ENCODE assay signal across 16 cellular contexts in the genomic region with DNA sequence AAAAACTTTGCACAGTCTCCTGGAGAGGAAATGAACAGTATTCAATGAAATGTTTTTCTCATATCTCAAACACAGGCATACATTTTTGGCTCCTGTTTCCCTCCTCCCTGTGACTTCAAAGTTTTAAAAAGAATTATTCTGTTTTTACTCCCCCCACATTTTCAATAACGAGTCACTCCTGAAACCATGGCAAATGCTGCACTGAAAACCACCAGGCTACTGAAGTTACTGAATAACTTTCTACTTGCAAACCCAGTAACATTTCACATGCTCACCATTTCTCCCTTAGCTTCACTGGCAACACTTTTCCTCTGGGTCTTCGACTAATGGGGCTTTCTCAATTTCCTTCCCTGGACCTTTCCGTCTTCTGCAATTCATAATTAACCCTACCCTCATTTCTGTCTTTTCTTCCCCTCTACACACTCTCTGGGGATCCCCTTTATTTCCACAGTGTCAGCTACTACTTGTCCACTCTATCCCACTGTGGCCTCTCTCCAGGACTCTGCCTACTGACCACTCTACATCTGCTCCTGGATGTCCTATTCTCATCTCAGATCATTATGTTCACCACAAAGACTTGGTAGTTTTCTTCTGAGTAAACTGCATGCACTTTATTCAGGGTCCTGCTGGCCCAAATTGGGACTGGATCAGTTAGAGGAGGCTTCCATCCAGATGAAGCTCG.
A peak's percentile ranks its signal among the peaks of the same experiment; 100 is the strongest.
DNase-seq lines count a peak whose midpoint lies in the region; ATAC-seq and FAIRE-seq lines count a peak whose summit lies in the region.
"Had no signal": no experiment of that assay in that cellular context is flagged by ENCODE, and none has a peak within 500 bp of the region (broad histone marks: within the 10 kb centered on the region; RNA-seq: fewer than 3 reads in every experiment).

No MANE protein-coding gene starts in this region.

- peak overlapping the region; percentile 57 for H2BK15ac ChIP-seq in mesenchymal stem cell (ENCODE audit: low read depth, poor library complexity, severe bottlenecking)

- peak overlapping the region; percentile 95 for H2AK5ac ChIP-seq in mesenchymal stem cell (ENCODE audit: low read length, severe bottlenecking)

- no peaks in the 10 kb centered on the region for H3K9me3 ChIP-seq in mesenchymal stem cell (ENCODE audit: control insufficient read depth, low read length)

- DNase-seq in GM19239 (ENCODE audit: insufficient read length, low spot score) (peak; percentile 17), mesenchymal stem cell (peak; percentile 7), NCI-H524 treated with DMSO at 0.1 percent for 48 hours (lab: John Stamatoyannopoulos, UW) (no peak), NCI-H2171 treated with DMSO at 0.1 percent for 48 hours (lab: John Stamatoyannopoulos, UW) (no peak), CD1c-positive myeloid dendritic cell (ENCODE audit: extremely low spot score) (no peak)
- DNase-seq: activated CD4-positive, alpha-beta T cell treated with anti-CD3 and anti-CD28 coated beads, Interleukin-2, amount 10 ng/mL, durations not matched to agents 7 days and 5 days; CD8-positive, alpha-beta T cell; H7; Karpas-422; NCI-H1694; NCI-H82; spleen; substantia nigra; T-helper 17 cell had no signal

- H3K9ac ChIP-seq in mesenchymal stem cell (ENCODE audit: low read length): no peak overlapping the region

- peak overlapping the region in 1 of 2 experiments; percentile 69 for H3K4ac ChIP-seq in mesenchymal stem cell (ENCODE audit: low read depth in 1 of 2, low read length in 2 of 2)

- H4K8ac ChIP-seq in mesenchymal stem cell (ENCODE audit: low read length): peak overlapping the region; percentile 63

- H3K14ac ChIP-seq in mesenchymal stem cell (ENCODE audit: low read length in 2 of 2): peak overlapping the region in 1 of 2 experiments; percentile 93

- H3K4me1 ChIP-seq in mesenchymal stem cell (ENCODE audit: control insufficient read depth, insufficient read depth, low read depth, low read length): peaks cover 4% of the 10 kb centered on the region
- H3K4me1 ChIP-seq: spleen had no signal

- H3K4me2 ChIP-seq in mesenchymal stem cell (ENCODE audit: low read length, poor library complexity, severe bottlenecking): no peak overlapping the region

- H2BK120ac ChIP-seq in mesenchymal stem cell (ENCODE audit: low read depth, low read length): no peak overlapping the region

- H3K27ac ChIP-seq in mesenchymal stem cell (ENCODE audit: low read length, poor library complexity, severe bottlenecking): peak overlapping the region; percentile 72
- H3K27ac ChIP-seq: spleen had no signal

- H2AFZ ChIP-seq in mesenchymal stem cell (ENCODE audit: low read depth, low read length): no peak overlapping the region

- H4K91ac ChIP-seq in mesenchymal stem cell (ENCODE audit: low read length): peak overlapping the region; percentile 28

- H3K27me3 ChIP-seq in mesenchymal stem cell (ENCODE audit: control insufficient read depth in 1 of 2, insufficient read depth in 1 of 2, low read length in 2 of 2): no peaks in the 10 kb centered on the region
- H3K27me3 ChIP-seq: spleen had no signal

- H3K36me3 ChIP-seq in mesenchymal stem cell (ENCODE audit: control insufficient read depth in 1 of 2, insufficient read depth in 2 of 2, low read depth in 1 of 2, low read length in 2 of 2): no peaks in the 10 kb centered on the region
- H3K36me3 ChIP-seq: spleen had no signal

- whole genome bisulfite sequencing in mesenchymal stem cell: 88% methylated on average over 4 of the region's 4 CpGs

- no peak overlapping the region for H2BK5ac ChIP-seq in mesenchymal stem cell (ENCODE audit: low read depth, low read length, poor library complexity, severe bottlenecking)

- H3K23ac ChIP-seq in mesenchymal stem cell (ENCODE audit: low read length in 2 of 2): no peak overlapping the region

- no peak overlapping the region for H2BK12ac ChIP-seq in mesenchymal stem cell (ENCODE audit: low read length in 2 of 2)

- no peak for FAIRE-seq in GM19239 (lab: Jason Lieb, UNC)

- no peak overlapping the region for H3K4me3 ChIP-seq in mesenchymal stem cell (ENCODE audit: insufficient read depth in 1 of 2, low read depth in 1 of 2, low read length in 2 of 2)
- H3K4me3 ChIP-seq: spleen had no signal

- peak; percentile 43 for ATAC-seq in HG02610 (IDR thresholded peaks at IDR 0.05; ENCODE audit: unreplicated experiment)
- ATAC-seq in HG03558 (IDR thresholded peaks at IDR 0.05; ENCODE audit: extremely low read depth, unreplicated experiment): peak; percentile 73
- ATAC-seq: CD8-positive, alpha-beta T cell; T-helper 17 cell had no signal

- H3K79me1 ChIP-seq in mesenchymal stem cell (replicated peaks; ENCODE audit: low read length, poor library complexity, severe bottlenecking): no peaks in the 10 kb centered on the region

- H3K18ac ChIP-seq in mesenchymal stem cell (ENCODE audit: low read depth in 1 of 2, low read length in 2 of 2): peak overlapping the region in 1 of 2 experiments; percentile 73

Comparison
In these comparisons a context has a peak if more than half of its experiments do, and no peak if none do; other contexts are left out.
1. DNase-seq: peak in GM19239 (single experiment) and mesenchymal stem cell (single experiment); none in NCI-H524 treated with DMSO at 0.1 percent for 48 hours (single experiment), NCI-H2171 treated with DMSO at 0.1 percent for 48 hours (single experiment) and CD1c-positive myeloid dendritic cell (single experiment).